8 cellular contexts compared by ENCODE assay signal in the genomic region with DNA sequence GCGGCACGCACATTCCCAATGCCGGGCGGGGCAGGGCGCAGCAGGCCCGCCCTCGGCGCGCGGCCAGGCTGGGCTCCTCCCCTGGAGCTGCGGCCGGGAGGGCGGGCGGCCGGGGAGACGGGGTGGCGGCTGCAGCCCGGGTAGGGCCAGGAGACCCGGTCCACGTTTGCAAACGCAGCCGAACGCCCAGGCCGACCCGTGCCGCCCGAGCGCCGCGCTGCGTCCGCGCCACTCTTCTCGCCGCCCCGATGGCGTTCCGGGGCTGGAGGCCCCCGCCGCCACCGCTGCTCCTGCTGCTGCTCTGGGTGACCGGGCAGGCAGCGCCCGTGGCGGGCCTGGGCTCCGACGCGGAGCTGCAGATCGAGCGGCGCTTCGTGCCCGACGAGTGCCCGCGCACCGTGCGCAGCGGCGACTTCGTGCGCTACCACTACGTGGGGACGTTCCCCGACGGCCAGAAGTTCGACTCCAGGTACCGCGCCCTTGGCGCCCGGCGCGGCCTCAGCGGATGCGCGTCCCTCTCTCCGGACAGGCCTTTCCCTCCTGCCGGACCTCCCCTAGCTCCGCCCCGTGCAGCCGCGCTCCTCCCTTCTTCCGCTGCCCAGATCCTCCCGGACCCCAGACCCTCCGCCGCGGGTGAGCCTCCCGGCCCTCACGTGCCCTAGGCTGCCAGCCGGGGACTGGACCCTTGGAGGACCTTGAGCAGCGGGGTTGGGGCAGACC. TPM values are rescaled to one million over a fixed set of nuclear protein-coding genes. Genes with fewer than 3 reads are reported as not detected.
DNase-seq lines count a peak whose midpoint lies in the region; ATAC-seq and TF ChIP-seq lines count a peak whose summit lies in the region.

A gene with protein sequence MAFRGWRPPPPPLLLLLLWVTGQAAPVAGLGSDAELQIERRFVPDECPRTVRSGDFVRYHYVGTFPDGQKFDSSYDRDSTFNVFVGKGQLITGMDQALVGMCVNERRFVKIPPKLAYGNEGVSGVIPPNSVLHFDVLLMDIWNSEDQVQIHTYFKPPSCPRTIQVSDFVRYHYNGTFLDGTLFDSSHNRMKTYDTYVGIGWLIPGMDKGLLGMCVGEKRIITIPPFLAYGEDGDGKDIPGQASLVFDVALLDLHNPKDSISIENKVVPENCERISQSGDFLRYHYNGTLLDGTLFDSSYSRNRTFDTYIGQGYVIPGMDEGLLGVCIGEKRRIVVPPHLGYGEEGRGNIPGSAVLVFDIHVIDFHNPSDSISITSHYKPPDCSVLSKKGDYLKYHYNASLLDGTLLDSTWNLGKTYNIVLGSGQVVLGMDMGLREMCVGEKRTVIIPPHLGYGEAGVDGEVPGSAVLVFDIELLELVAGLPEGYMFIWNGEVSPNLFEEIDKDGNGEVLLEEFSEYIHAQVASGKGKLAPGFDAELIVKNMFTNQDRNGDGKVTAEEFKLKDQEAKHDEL (plus strand): TSS at position 115 of the 720 bp plus-strand sequence. CDS start 134 bp downstream, at position 249.

- TF ChIP-seq CTCF in RWPE1 (conservative IDR thresholded peaks at IDR 0.05; ENCODE audit: low read depth) = no peak

- H3K27ac ChIP-seq in RWPE1 = peak within 1 kb of the TSS; percentile 96

- DNase-seq in SIG-M5 treated with dmso at 0.1 percent for 504 hours (lab: John Stamatoyannopoulos, UW; ENCODE audit: unreplicated experiment) = peak; percentile 60
- DNase-seq in SIG-M5 (lab: John Stamatoyannopoulos, UW) = no peak
- peak; percentile 79 for DNase-seq in HT1080 (ENCODE audit: low read depth)
- peak; percentile 97 for DNase-seq in RWPE1 (ENCODE audit: low spot score)
- DNase-seq in central memory CD8-positive, alpha-beta T cell (ENCODE audit: low spot score in 2 of 2) = no peak
- peak; percentile 95 for DNase-seq in iPS-NIHi11 (ENCODE audit: low spot score)
- DNase-seq in sciatic nerve (ENCODE audit: low spot score) = peak; percentile 92

- CTCF ChIA-PET in RWPE1 (lab: Yijun Ruan, JAX) = interaction anchor here (0.6 to 1.7 kb wide), 3 partner anchors 14 to 73 kb away, joined by 4 to 7 read pairs (median 4); no protein-coding TSS in a partner anchor

- peak within 1 kb of the TSS; percentile 70 for H3K4me3 Mint-ChIP-seq in central memory CD8-positive, alpha-beta T cell

- POLR2A ChIA-PET in RWPE1 (lab: Yijun Ruan, JAX; ENCODE audit: low non-redundant PET) = interaction anchor here (1.4 kb wide), 1 partner anchor 15 kb away, joined by 11 read pairs; no protein-coding TSS in a partner anchor

- intact Hi-C loops in sciatic nerve (cut with DNase I) = no loop called here

- H3K9me3 Mint-ChIP-seq in central memory CD8-positive, alpha-beta T cell = no peaks in the 10 kb centered on the region

- ATAC-seq in GM21526 (IDR thresholded peaks at IDR 0.05; ENCODE audit: low FRiP score, unreplicated experiment) = peak; percentile 89
- ATAC-seq in central memory CD8-positive, alpha-beta T cell (replicated peaks; ENCODE audit: extremely low read depth, poor library complexity, severe bottlenecking) = no peak
- ATAC-seq in sciatic nerve = peak; percentile 95

- H3K36me3 Mint-ChIP-seq in central memory CD8-positive, alpha-beta T cell (ENCODE audit: insufficient read depth) = no peaks in the 10 kb centered on the region

- peaks cover 38% of the 10 kb centered on the region for H3K27me3 Mint-ChIP-seq in central memory CD8-positive, alpha-beta T cell

- no peak within 1 kb of the TSS for H3K27ac Mint-ChIP-seq in central memory CD8-positive, alpha-beta T cell (ENCODE audit: low read depth)

- peaks cover 6% of the 10 kb centered on the region for H3K4me1 Mint-ChIP-seq in central memory CD8-positive, alpha-beta T cell

RNA-seq across cellular contexts. Expression of the gene that starts here (rescaled TPM):
- total RNA-seq in HT1080 (2014; rRNA removed; shearing (Covaris generic)) = 43.4 and 47.6 TPM in 2 replicates
- 91.7 and 96.3 TPM in 2 replicates for polyA plus RNA-seq in HT1080 (2015; cell fraction: cytosol; rRNA removed)
- polyA plus RNA-seq in HT1080 (2015; cell fraction: nucleus; rRNA removed) = 120 and 122 TPM in 2 replicates
- 150 TPM for total RNA-seq in sciatic nerve

Comparison
In these comparisons a context has a peak if more than half of its experiments do, and no peak if none do; other contexts are left out.
1. DNase-seq: peak in SIG-M5 treated with dmso at 0.1 percent for 504 hours (single experiment), HT1080 (single experiment), RWPE1 (single experiment), iPS-NIHi11 (single experiment) and sciatic nerve (single experiment); none in SIG-M5 (single experiment) and central memory CD8-positive, alpha-beta T cell (0 of 2).